ENCODE assay signal across 30 cellular contexts in the genomic region with DNA sequence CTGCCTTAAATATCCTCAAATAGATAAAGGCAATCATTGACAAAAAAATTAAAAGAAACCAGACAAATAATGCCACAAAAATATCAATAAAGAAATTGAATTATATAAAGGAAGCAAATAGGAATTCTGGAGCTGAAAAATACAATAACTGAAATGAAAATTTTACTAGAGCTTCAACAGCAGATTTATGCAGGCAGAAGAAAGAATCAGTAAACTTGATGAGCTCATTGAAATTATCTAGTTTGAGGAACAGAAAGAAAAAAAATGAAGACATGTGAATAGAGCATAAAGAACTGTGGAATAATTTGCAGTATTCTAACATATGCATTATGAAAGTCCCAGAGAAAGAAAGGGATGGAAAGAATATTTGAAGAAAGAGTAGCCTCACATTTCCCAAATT.
"Had no signal": no experiment of that assay in that cellular context is flagged by ENCODE, and none has a peak within 500 bp of the region (broad histone marks: within the 10 kb centered on the region; RNA-seq: fewer than 3 reads in every experiment).

No MANE protein-coding gene starts in this region.

- H3K4me3 ChIP-seq: coronary artery, dorsolateral prefrontal cortex had no signal

- H3K4me1 Mint-ChIP-seq: activated T-helper 17 cell treated with anti-CD3 and anti-CD28 coated beads, Interleukin-2, amount 50 U/mL, for 72 hours; central memory CD8-positive, alpha-beta T cell had no signal

- H3K36me3 ChIP-seq: brain microvascular endothelial cell had no signal

- H3K27me3 ChIP-seq: brain microvascular endothelial cell had no signal

- FAIRE-seq: astrocyte, bronchial epithelial cell, frontal cortex had no signal

- H3K27ac Mint-ChIP-seq: activated CD4-positive, alpha-beta T cell treated with anti-CD3 and anti-CD28 coated beads for 36 hours; activated CD8-positive, alpha-beta T cell treated with anti-CD3 and anti-CD28 coated beads for 36 hours; activated naive CD8-positive, alpha-beta T cell; activated T-helper 17 cell treated with anti-CD3 and anti-CD28 coated beads, Interleukin-2, amount 50 U/mL, for 72 hours; dendritic cell treated with granulocyte-macrophage colony-stimulating factor and Interleukin-4, amounts not matched to agents 40 ng/mL and 50 ng/mL, for 4 days; endodermal cell had no signal

- ATAC-seq: activated CD4-positive, alpha-beta T cell treated with anti-CD3 and anti-CD28 coated beads for 36 hours; activated CD8-positive, alpha-beta T cell treated with anti-CD3 and anti-CD28 coated beads for 36 hours; activated T-cell treated with anti-CD3 and anti-CD28 coated beads, Interleukin-2, amount 50 U/mL, for 4 hours; activated T-helper 17 cell treated with anti-CD3 and anti-CD28 coated beads, Interleukin-2, amount 50 U/mL, for 72 hours; esophagus mucosa had no signal

- DNase-seq: activated CD4-positive, alpha-beta T cell treated with anti-CD3 and anti-CD28 coated beads for 36 hours; activated CD4-positive, alpha-beta T cell treated with anti-CD3 and anti-CD28 coated beads, Interleukin-2, amount 50 U/mL, for 1 hour; activated CD4-positive, alpha-beta T cell treated with anti-CD3 and anti-CD28 coated beads, Interleukin-2, amount 50 U/mL, for 48 hours; activated CD4-positive, CD25-positive, alpha-beta regulatory T cell; activated CD4-positive, CD25-positive, alpha-beta regulatory T cell treated with anti-CD3 and anti-CD28 coated beads, Interleukin-2, amount 50 U/mL, for 72 hours; activated CD8-positive, alpha-beta memory T cell treated with anti-CD3 and anti-CD28 coated beads for 24 hours; activated CD8-positive, alpha-beta T cell treated with anti-CD3 and anti-CD28 coated beads for 36 hours; activated effector memory CD4-positive, alpha-beta T cell treated with Interleukin-2 at 50 U/mL for 16 hours; activated gamma-delta T cell treated with Interleukin-2 at 50 U/mL for 16 hours; activated naive CD4-positive, alpha-beta T cell treated with anti-CD3 and anti-CD28 coated beads, Interleukin-2, amount 50 U/mL, for 16 hours; activated naive CD4-positive, alpha-beta T cell treated with Interleukin-2 at 50 U/mL for 16 hours; activated T-cell treated with anti-CD3 and anti-CD28 coated beads, Interleukin-2, amount 50 U/mL, for 4 hours; amniotic stem cell; anterior cingulate cortex; brain microvascular endothelial cell; dorsolateral prefrontal cortex; effector memory CD4-positive, alpha-beta T cell; endodermal cell; foreskin fibroblast; head of caudate nucleus; T-helper 2 cell had no signal

- H3K4me3 Mint-ChIP-seq: activated CD4-positive, alpha-beta T cell treated with anti-CD3 and anti-CD28 coated beads for 36 hours; activated CD8-positive, alpha-beta T cell treated with anti-CD3 and anti-CD28 coated beads for 36 hours; activated naive CD8-positive, alpha-beta T cell; activated T-cell treated with anti-CD3 and anti-CD28 coated beads, Interleukin-2, amount 50 U/mL, for 4 hours; activated T-helper 17 cell treated with anti-CD3 and anti-CD28 coated beads, Interleukin-2, amount 50 U/mL, for 72 hours; central memory CD8-positive, alpha-beta T cell; dendritic cell treated with granulocyte-macrophage colony-stimulating factor and Interleukin-4, amounts not matched to agents 40 ng/mL and 50 ng/mL, for 4 days; endodermal cell had no signal

- H3K27ac ChIP-seq: brain microvascular endothelial cell, coronary artery, dorsolateral prefrontal cortex had no signal
